In genomic region chr7:100469227-100470044, GRCh38 we compare ENCODE assay signal across 9 cellular contexts. TPM values are rescaled to one million over a fixed set of nuclear protein-coding genes. Genes with fewer than 3 reads are reported as not detected.
DNase-seq lines count a peak whose midpoint lies in the region; FAIRE-seq and TF ChIP-seq lines count a peak whose summit lies in the region.
"Had no signal": no experiment of that assay in that cellular context is flagged by ENCODE, and none has a peak within 500 bp of the region (broad histone marks: within the 10 kb centered on the region; RNA-seq: fewer than 3 reads in every experiment).

No MANE protein-coding gene starts in this region.

- H3K4me3 ChIP-seq in SJSA1 (no peak overlapping the region), tibial artery (no peak overlapping the region)

- no peak overlapping the region for H3K4me3 Mint-ChIP-seq in osteocyte (ENCODE audit: unreplicated experiment)

- H3K27me3 Mint-ChIP-seq in osteocyte (ENCODE audit: unreplicated experiment) = no peaks in the 10 kb centered on the region

- H3K9me3 Mint-ChIP-seq in osteocyte (ENCODE audit: unreplicated experiment) = no peaks in the 10 kb centered on the region

- peaks cover 60% of the 10 kb centered on the region for H3K36me3 ChIP-seq in SJSA1
- peaks cover 4 to 71% (median 19%) of the 10 kb centered on the region in 3 donors for H3K36me3 ChIP-seq in tibial artery

- H3K27ac ChIP-seq in SJSA1 (no peak overlapping the region), tibial artery (peak overlapping the region in 1 of 2 donors; percentile 38)

- peak; percentile 90 for TF ChIP-seq CTCF in osteocyte (IDR thresholded peaks at IDR 0.05)
- TF ChIP-seq CTCF in tibial artery (IDR thresholded peaks at IDR 0.05) = peak; percentile 92 to 95

- no peaks in the 10 kb centered on the region for H3K9me3 ChIP-seq in SJSA1 (replicated peaks)
- H3K9me3 ChIP-seq in tibial artery = no peaks in the 10 kb centered on the region

- peaks cover 6% of the 10 kb centered on the region for H3K36me3 Mint-ChIP-seq in osteocyte (ENCODE audit: unreplicated experiment)

- H3K4me1 Mint-ChIP-seq in osteocyte (ENCODE audit: unreplicated experiment) = peaks cover 19% of the 10 kb centered on the region

- H3K27me3 ChIP-seq in SJSA1 (replicated peaks) (no peaks in the 10 kb centered on the region), tibial artery (no peaks in the 10 kb centered on the region)

- H3K4me1 ChIP-seq in SJSA1 (replicated peaks) (peaks cover 3% of the 10 kb centered on the region), tibial artery (peaks cover 0 to 55% (median 36%) of the 10 kb centered on the region in 4 donors)

- FAIRE-seq in frontal cortex (lab: Jason Lieb, UNC) = no peak

- peak; percentile 61 for DNase-seq in SKM-1 treated with dmso at 0.1 percent for 144 hours (lab: John Stamatoyannopoulos, UW; ENCODE audit: unreplicated experiment)
- DNase-seq in SKM-1 (lab: John Stamatoyannopoulos, UW; ENCODE audit: unreplicated experiment) = no peak
- DNase-seq in M059J (ENCODE audit: low read depth) = peak; percentile 72
- peak; percentile 43 to 83 for DNase-seq in SJSA1 (ENCODE audit: low read depth in 1 of 2, low spot score in 2 of 2)
- DNase-seq in activated naive CD4-positive, alpha-beta T cell (lab: John Stamatoyannopoulos, UW) = peak; percentile 72 to 88 (median 86)
- DNase-seq in frontal cortex (ENCODE audit: low spot score in 2 of 2) = peak; percentile 86 to 94
- DNase-seq in osteocyte (ENCODE audit: extremely low spot score, unreplicated experiment) = peak; percentile 95
- DNase-seq in tibial artery = peak; percentile 82 to 89

- H3K27ac Mint-ChIP-seq in osteocyte (ENCODE audit: unreplicated experiment) = peak overlapping the region; percentile 34

- intact Hi-C loops in tibial artery (cut with DNase I; ENCODE audit: low total_unique reads) = loop anchor here (5.0 to 10.0 kb wide), 4 partner anchors 88 to 395 kb away; partner anchors contain the start of genes EPO, GNB2 and TRIP6

RNA-seq across cellular contexts. Expression of gene SPACDR, which starts 5.4 kb away (rescaled TPM):
- 2.4 TPM in 1 of 2 replicates, not detected in the other for total RNA-seq in M059J (2014; rRNA removed; shearing (Covaris generic))
- total RNA-seq in SJSA1 (2014; rRNA removed; shearing (Covaris generic)) = 0.66 TPM in 1 of 2 replicates, not detected in the other
- total RNA-seq in frontal cortex (not detected), osteocyte (0.46 TPM in 1 of 2 replicates, not detected in the other)
- total RNA-seq: skeletal muscle tissue had no signal

RNA-seq across cellular contexts. Expression of gene TSC22D4, which starts 9.6 kb away (rescaled TPM):
- 28.1 and 43.6 TPM in 2 replicates for total RNA-seq in M059J (2014; rRNA removed; shearing (Covaris generic))
- 25.3 and 32.7 TPM in 2 replicates for total RNA-seq in SJSA1 (2014; rRNA removed; shearing (Covaris generic))
- total RNA-seq in frontal cortex (7.3 TPM), osteocyte (46.8 and 46.9 TPM in 2 replicates)

RNA-seq across cellular contexts. Expression of gene NYAP1, which starts 14.3 kb away (rescaled TPM):
- 0.02 TPM in 1 of 2 replicates, not detected in the other for total RNA-seq in M059J (2014; rRNA removed; shearing (Covaris generic))
- 0.63 and 0.87 TPM in 2 replicates for total RNA-seq in SJSA1 (2014; rRNA removed; shearing (Covaris generic))
- 55.0 TPM for total RNA-seq in frontal cortex
- total RNA-seq in osteocyte = 0.89 and 0.99 TPM in 2 replicates

RNA-seq across cellular contexts. Expression of gene PPP1R35, which starts 33.1 kb away (rescaled TPM):
- total RNA-seq in M059J (2014; rRNA removed; shearing (Covaris generic)) = 17.7 and 23.7 TPM in 2 replicates
- 56.4 and 71.5 TPM in 2 replicates for total RNA-seq in SJSA1 (2014; rRNA removed; shearing (Covaris generic))
- total RNA-seq in frontal cortex (7.3 TPM), osteocyte (22.8 and 32.1 TPM in 2 replicates)

RNA-seq across cellular contexts. Expression of gene MEPCE, which starts 39.8 kb away (rescaled TPM):
- total RNA-seq in M059J (2014; rRNA removed; shearing (Covaris generic)) = 32.7 and 48.2 TPM in 2 replicates
- total RNA-seq in SJSA1 (2014; rRNA removed; shearing (Covaris generic)) = 18.2 and 25.6 TPM in 2 replicates
- total RNA-seq in frontal cortex = 27.7 TPM
- 50.0 and 50.1 TPM in 2 replicates for total RNA-seq in osteocyte

Comparison
In these comparisons a context has a peak if more than half of its experiments do, and no peak if none do; other contexts are left out.
1. RNA of gene NYAP1, which starts 14.3 kb away (total RNA-seq): 55.0 TPM in frontal cortex (single experiment); 0.89 to 0.99 TPM in osteocyte, 0.63 to 0.87 TPM in SJSA1 and 0.02 TPM in M059J; every median in the first group is over 10 times any median in the second.